In the genomic region with DNA sequence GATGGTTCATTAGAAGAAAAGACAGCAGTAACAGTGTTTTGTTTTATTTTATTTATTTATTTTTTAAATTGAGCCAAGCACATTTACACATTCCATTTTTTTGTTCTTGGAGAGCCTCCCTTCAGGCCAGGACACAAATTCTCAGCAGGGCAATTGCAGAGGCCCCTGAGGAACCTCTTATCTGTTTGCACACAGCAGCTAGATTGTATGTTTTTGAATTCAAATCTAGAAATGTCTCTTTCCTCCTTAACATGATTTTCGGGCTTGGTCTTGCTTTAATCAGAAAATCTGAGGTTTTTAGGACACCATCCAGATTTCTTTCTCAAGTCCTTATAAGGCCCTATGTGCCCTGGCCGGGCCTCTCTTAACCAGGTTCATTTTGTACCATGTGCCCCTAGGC, we compare ENCODE assay signal across 24 cellular contexts.
"Had no signal": no experiment of that assay in that cellular context is flagged by ENCODE, and none has a peak within 500 bp of the region (broad histone marks: within the 10 kb centered on the region; RNA-seq: fewer than 3 reads in every experiment).

No MANE protein-coding gene starts in this region.

- H3K27ac Mint-ChIP-seq: activated CD4-positive, alpha-beta memory T cell treated with anti-CD3 and anti-CD28 coated beads for 36 hours; activated naive CD4-positive, alpha-beta T cell treated with anti-CD3 and anti-CD28 coated beads, Interleukin-2, amount 10 ng/mL, durations not matched to agents 7 days and 5 days; activated naive CD8-positive, alpha-beta T cell treated with anti-CD3 and anti-CD28 coated beads for 36 hours; activated T-helper 17 cell treated with anti-CD3 and anti-CD28 coated beads, Interleukin-2, amount 50 U/mL, for 72 hours; T-helper 1 cell treated with Interleukin-12 subunit alpha and Interleukin-12 subunit beta and Interleukin-4 antibody, amounts not matched to agents 30 μg/mL and 1 μg/mL, for 36 hours; WTC11 had no signal

- H3K27me3 Mint-ChIP-seq: activated CD4-positive, alpha-beta memory T cell treated with anti-CD3 and anti-CD28 coated beads for 36 hours; activated naive CD4-positive, alpha-beta T cell treated with anti-CD3 and anti-CD28 coated beads, Interleukin-2, amount 10 ng/mL, durations not matched to agents 7 days and 5 days; activated naive CD8-positive, alpha-beta T cell treated with anti-CD3 and anti-CD28 coated beads for 36 hours; activated T-helper 17 cell treated with anti-CD3 and anti-CD28 coated beads, Interleukin-2, amount 50 U/mL, for 72 hours had no signal

- H3K4me1 Mint-ChIP-seq: activated naive CD4-positive, alpha-beta T cell treated with anti-CD3 and anti-CD28 coated beads, Interleukin-2, amount 10 ng/mL, durations not matched to agents 7 days and 5 days; activated naive CD8-positive, alpha-beta T cell treated with anti-CD3 and anti-CD28 coated beads for 36 hours; activated T-helper 17 cell treated with anti-CD3 and anti-CD28 coated beads, Interleukin-2, amount 50 U/mL, for 72 hours had no signal

- H3K9me3 ChIP-seq: Peyer's patch had no signal

- H3K36me3 ChIP-seq: Peyer's patch had no signal

- H3K4me3 ChIP-seq: Peyer's patch had no signal

- DNase-seq: activated CD4-positive, alpha-beta memory T cell treated with anti-CD3 and anti-CD28 coated beads for 36 hours; activated CD4-positive, alpha-beta T cell treated with anti-CD3 and anti-CD28 coated beads for 48 hours; activated CD4-positive, CD25-positive, alpha-beta regulatory T cell treated with anti-CD3 and anti-CD28 coated beads, Interleukin-2, amount 50 U/mL, for 72 hours; activated CD8-positive, alpha-beta memory T cell treated with anti-CD3 and anti-CD28 coated beads for 24 hours; activated gamma-delta T cell treated with Interleukin-2 at 50 U/mL for 16 hours; activated naive CD4-positive, alpha-beta T cell treated with anti-CD3 and anti-CD28 coated beads, Interleukin-2, amount 10 ng/mL, durations not matched to agents 7 days and 5 days; activated naive CD8-positive, alpha-beta T cell treated with anti-CD3 and anti-CD28 coated beads for 36 hours; activated T-cell treated with anti-CD3 and anti-CD28 coated beads, Interleukin-2, amount 50 U/mL, for 48 hours; caudate nucleus; Karpas-422; NCI-H1105 treated with DMSO at 0.1 percent for 48 hours; NCI-H1436 treated with DMSO at 0.1 percent for 48 hours; NCI-H187; NCI-H2081; NCI-H510A treated with DMSO at 0.1 percent for 48 hours; NCI-H69; NK-92 treated with Interleukin-12 subunit alpha and Interleukin-12 subunit beta, amount 100 ng/mL, for 24 hours; OCI-M1; Peyer's patch; SHP77 had no signal

- ATAC-seq: activated T-helper 17 cell treated with anti-CD3 and anti-CD28 coated beads, Interleukin-2, amount 50 U/mL, for 72 hours; WTC11 had no signal

- H3K9me3 Mint-ChIP-seq: activated naive CD4-positive, alpha-beta T cell treated with anti-CD3 and anti-CD28 coated beads, Interleukin-2, amount 10 ng/mL, durations not matched to agents 7 days and 5 days; T-helper 1 cell treated with Interleukin-12 subunit alpha and Interleukin-12 subunit beta and Interleukin-4 antibody, amounts not matched to agents 30 μg/mL and 1 μg/mL, for 36 hours had no signal

- H3K4me3 Mint-ChIP-seq: activated CD4-positive, alpha-beta memory T cell treated with anti-CD3 and anti-CD28 coated beads for 36 hours; activated naive CD4-positive, alpha-beta T cell treated with anti-CD3 and anti-CD28 coated beads, Interleukin-2, amount 10 ng/mL, durations not matched to agents 7 days and 5 days; activated naive CD8-positive, alpha-beta T cell treated with anti-CD3 and anti-CD28 coated beads for 36 hours; activated T-helper 17 cell treated with anti-CD3 and anti-CD28 coated beads, Interleukin-2, amount 50 U/mL, for 72 hours; T-helper 1 cell treated with Interleukin-12 subunit alpha and Interleukin-12 subunit beta and Interleukin-4 antibody, amounts not matched to agents 30 μg/mL and 1 μg/mL, for 36 hours; WTC11 had no signal

- H3K36me3 Mint-ChIP-seq: activated CD4-positive, alpha-beta memory T cell treated with anti-CD3 and anti-CD28 coated beads for 36 hours; activated naive CD4-positive, alpha-beta T cell treated with anti-CD3 and anti-CD28 coated beads, Interleukin-2, amount 10 ng/mL, durations not matched to agents 7 days and 5 days; activated naive CD8-positive, alpha-beta T cell treated with anti-CD3 and anti-CD28 coated beads for 36 hours; WTC11 had no signal

- H3K27me3 ChIP-seq: Peyer's patch had no signal

- H3K4me1 ChIP-seq: Peyer's patch had no signal

- H3K27ac ChIP-seq: Peyer's patch, RWPE1 had no signal
